8 cellular contexts compared by ENCODE assay signal in genomic region chr22:20957691-20958440, GRCh38. TPM values are rescaled to one million over a fixed set of nuclear protein-coding genes. Genes with fewer than 3 reads are reported as not detected.
DNase-seq lines count a peak whose midpoint lies in the region; ATAC-seq and TF ChIP-seq lines count a peak whose summit lies in the region.

No MANE protein-coding gene starts in this region.

- H3K4me1 Mint-ChIP-seq in CD8-positive, alpha-beta memory T cell: peaks cover 4 to 22% (median 4%) of the 10 kb centered on the region in 3 donors

- no peak for TF ChIP-seq EP300 in tibial nerve (IDR thresholded peaks at IDR 0.05)

- POLR2A ChIA-PET in CD8-positive, alpha-beta memory T cell (lab: Charles Lee): interaction anchor here (0.5 to 0.6 kb wide), 3 partner anchors 18 to 1849 kb away, joined by 4 read pairs; no protein-coding TSS in a partner anchor

- H3K27ac ChIP-seq in CD8-positive, alpha-beta memory T cell (ENCODE audit: low read depth, low read length): no peak overlapping the region
- no peak overlapping the region for H3K27ac ChIP-seq in HUES6 (ENCODE audit: low read depth, low read length)
- H3K27ac ChIP-seq in mammary epithelial cell (ENCODE audit: insufficient read depth, low read depth, low read length): no peak overlapping the region
- no peak overlapping the region for H3K27ac ChIP-seq in liver (ENCODE audit: low read depth in 1 of 2, low read length in 2 of 2)
- H3K27ac ChIP-seq in tibial nerve: peak overlapping the region in 2 of 4 donors; percentile 60 to 88

- H3K9me3 ChIP-seq in CD8-positive, alpha-beta memory T cell (ENCODE audit: low read length): no peaks in the 10 kb centered on the region
- H3K9me3 ChIP-seq in HUES6 (ENCODE audit: control insufficient read depth, insufficient read depth, low read depth, low read length): no peaks in the 10 kb centered on the region
- H3K9me3 ChIP-seq in mammary epithelial cell (replicated peaks; ENCODE audit: insufficient read depth, low read length): no peaks in the 10 kb centered on the region
- no peaks in the 10 kb centered on the region for H3K9me3 ChIP-seq in liver (ENCODE audit: control insufficient read depth in 4 of 4, low read length in 3 of 4)
- H3K9me3 ChIP-seq in tibial nerve: no peaks in the 10 kb centered on the region

- peaks cover 0 to 14% (median 5%) of the 10 kb centered on the region in 3 donors for H3K36me3 Mint-ChIP-seq in CD8-positive, alpha-beta memory T cell

- peak overlapping the region; percentile 29 to 82 (median 66) for H3K4me3 Mint-ChIP-seq in CD8-positive, alpha-beta memory T cell

- TF ChIP-seq CTCF in mammary epithelial cell (conservative IDR thresholded peaks at IDR 0.05 in 1 of 2, IDR thresholded peaks at IDR 0.05 in 1 of 2; ENCODE audit: extremely low read depth in 1 of 2, insufficient read depth in 1 of 2, low read depth in 1 of 2, low read length in 2 of 2): no peak
- no peak for TF ChIP-seq CTCF in liver (IDR thresholded peaks at IDR 0.05; ENCODE audit: low read depth, low read length, missing input control)
- no peak for TF ChIP-seq CTCF in tibial nerve (IDR thresholded peaks at IDR 0.05)

- H3K36me3 ChIP-seq in CD8-positive, alpha-beta memory T cell (ENCODE audit: insufficient read depth, low read length): no peaks in the 10 kb centered on the region
- peaks cover 14% of the 10 kb centered on the region for H3K36me3 ChIP-seq in HUES6 (ENCODE audit: control insufficient read depth, insufficient read depth, low read length)
- H3K36me3 ChIP-seq in mammary epithelial cell (ENCODE audit: insufficient read depth, low read length): peaks cover 3% of the 10 kb centered on the region
- no peaks in the 10 kb centered on the region for H3K36me3 ChIP-seq in liver (ENCODE audit: control insufficient read depth in 4 of 4, insufficient read depth in 3 of 4, low read depth in 1 of 4, low read length in 3 of 4)
- H3K36me3 ChIP-seq in tibial nerve: peaks cover 0 to 16% (median 0%) of the 10 kb centered on the region in 3 donors

- DNase-seq in CD8-positive, alpha-beta memory T cell: no peak
- DNase-seq in mammary epithelial cell (no peak), tibial nerve (ENCODE audit: low spot score in 2 of 2) (no peak), NCI-H446 (lab: John Stamatoyannopoulos, UW) (no peak), NCI-H2029 (lab: John Stamatoyannopoulos, UW) (no peak)

- CTCF ChIA-PET in CD8-positive, alpha-beta memory T cell (lab: Charles Lee): interaction anchor here (0.8 kb wide), 1 partner anchor 10 kb away, joined by 3 read pairs; no protein-coding TSS in a partner anchor
- CTCF ChIA-PET in mammary epithelial cell (lab: Charles Lee; ENCODE audit: low non-redundant PET): interaction anchor here (1.0 kb wide), 1 partner anchor 40 kb away, joined by 5 read pairs; no protein-coding TSS in a partner anchor

- H3K79me2 ChIP-seq in mammary epithelial cell (ENCODE audit: insufficient read depth, low read length): peaks cover 14% of the 10 kb centered on the region

- no TSS peak for BruUV-seq in mammary epithelial cell (replicated peaks; lab: Mats Ljungman, UMichigan)

- no peak for TF ChIP-seq POLR2A in tibial nerve (IDR thresholded peaks at IDR 0.05)

- H3K4me3 ChIP-seq in CD8-positive, alpha-beta memory T cell (ENCODE audit: low read length): peak overlapping the region; percentile 19
- H3K4me3 ChIP-seq in HUES6 (ENCODE audit: low read depth, low read length): peak overlapping the region; percentile 74
- peak overlapping the region; percentile 16 to 55 (median 41) for H3K4me3 ChIP-seq in mammary epithelial cell (replicated peaks in 1 of 3; ENCODE audit: insufficient read depth in 1 of 3, low read depth in 2 of 3, low read length in 3 of 3)
- peak overlapping the region; percentile 40 to 61 (median 41) for H3K4me3 ChIP-seq in liver (ENCODE audit: low read depth in 1 of 3, low read length in 3 of 3)
- peak overlapping the region; percentile 39 to 72 (median 64) for H3K4me3 ChIP-seq in tibial nerve

- H3K4me1 ChIP-seq in CD8-positive, alpha-beta memory T cell (ENCODE audit: insufficient read depth, low read length): peaks cover 16% of the 10 kb centered on the region
- peaks cover 7% of the 10 kb centered on the region for H3K4me1 ChIP-seq in HUES6 (ENCODE audit: control insufficient read depth, insufficient read depth, low read length)
- H3K4me1 ChIP-seq in mammary epithelial cell (ENCODE audit: insufficient read depth, low read length): peaks cover 42% of the 10 kb centered on the region
- peaks cover 11 to 40% (median 24%) of the 10 kb centered on the region in 4 donors for H3K4me1 ChIP-seq in liver (ENCODE audit: control insufficient read depth in 4 of 4, insufficient read depth in 4 of 4, low read length in 3 of 4)
- H3K4me1 ChIP-seq in tibial nerve: peaks cover 0 to 28% (median 17%) of the 10 kb centered on the region in 4 donors

- peaks cover 21 to 26% of the 10 kb centered on the region in 2 donors for H3K27me3 Mint-ChIP-seq in CD8-positive, alpha-beta memory T cell

- in situ Hi-C loops in mammary epithelial cell (cut with MboI; ENCODE audit: low sequenced_read_pairs in 2 of 2): loop anchor here in 1 of 2 donors (10.0 kb wide), 1 partner anchor 53 kb away; no protein-coding TSS in a partner anchor

- H3K9me3 Mint-ChIP-seq in CD8-positive, alpha-beta memory T cell: no peaks in the 10 kb centered on the region

- H4K20me1 ChIP-seq in mammary epithelial cell (ENCODE audit: insufficient read depth, low read length): no peaks in the 10 kb centered on the region

- peak overlapping the region; percentile 59 for H3K9ac ChIP-seq in HUES6 (ENCODE audit: low read length)
- H3K9ac ChIP-seq in mammary epithelial cell (ENCODE audit: insufficient read depth, low read length): no peak overlapping the region
- no peak overlapping the region for H3K9ac ChIP-seq in liver (ENCODE audit: low read depth in 1 of 2, low read length in 2 of 2)

- peak overlapping the region; percentile 78 for H2AFZ ChIP-seq in mammary epithelial cell (ENCODE audit: low read depth, low read length)

- peaks cover 10% of the 10 kb centered on the region for H3K27me3 ChIP-seq in CD8-positive, alpha-beta memory T cell (ENCODE audit: insufficient read depth, low read length, poor library complexity, severe bottlenecking)
- H3K27me3 ChIP-seq in HUES6 (ENCODE audit: control insufficient read depth, insufficient read depth, low read length): peaks cover 26% of the 10 kb centered on the region
- H3K27me3 ChIP-seq in mammary epithelial cell (ENCODE audit: insufficient read depth, low read length): no peaks in the 10 kb centered on the region
- H3K27me3 ChIP-seq in liver (ENCODE audit: control insufficient read depth in 4 of 4, insufficient read depth in 4 of 4, low read length in 3 of 4): no peaks in the 10 kb centered on the region
- H3K27me3 ChIP-seq in tibial nerve: no peaks in the 10 kb centered on the region

- peak overlapping the region; percentile 89 for H3K4me2 ChIP-seq in mammary epithelial cell (ENCODE audit: insufficient read depth, low read depth, low read length)

- WGBS in mammary epithelial cell (ENCODE audit: low coverage, missing lambda C conversion rate): 37% methylated on average over 6 of the region's 32 CpGs
- WGBS in liver: 30% methylated on average over 32 of the region's 32 CpGs
- WGBS in tibial nerve, 2 donors: 5% methylated on average over 7 to 14 of the region's 32 CpGs

- intact Hi-C loops in mammary epithelial cell (cut with micrococcal nuclease): no loop called here

- dilution Hi-C loops in mammary epithelial cell (cut with HindIII; ENCODE audit: low sequenced_read_pairs): no loop called here

- TF ChIP-seq RAD21 in liver (IDR thresholded peaks at IDR 0.05): no peak

- peak overlapping the region in 1 of 8 donors; percentile 51 for H3K27ac Mint-ChIP-seq in CD8-positive, alpha-beta memory T cell

- no peak for ATAC-seq in HG03342 (IDR thresholded peaks at IDR 0.05; ENCODE audit: unreplicated experiment)

TF ChIP-seq in liver, 16 proteins besides CTCF, POLR2A, EP300 and RAD21 (continues in another document):
- TF ChIP-seq TAF1 (conservative IDR thresholded peaks at IDR 0.05): no peak
- TF ChIP-seq FOXA1 (IDR thresholded peaks at IDR 0.05): no peak
- TF ChIP-seq NR2F2 (IDR thresholded peaks at IDR 0.05): no peak
- no peak for TF ChIP-seq MAX (IDR thresholded peaks at IDR 0.05)
- TF ChIP-seq YY1 (IDR thresholded peaks at IDR 0.05): no peak
- TF ChIP-seq RXRA (IDR thresholded peaks at IDR 0.05): no peak

RNA-seq across cellular contexts. Expression of gene AIFM3, which starts 9.2 kb away (rescaled TPM):
- total RNA-seq in CD8-positive, alpha-beta memory T cell: under 1 TPM; 0.16 to 0.33 TPM
- not detected for polyA plus RNA-seq in CD8-positive, alpha-beta memory T cell
- total RNA-seq in mammary epithelial cell (1 to 10 TPM in 1 of 2 donors, under 1 TPM in 1; 0.24 to 5.0 TPM), liver (under 1 TPM; 0.51 to 0.75 TPM), tibial nerve (1 to 10 TPM in 3 of 4 donors, under 1 TPM in 1; 0.59 to 3.1 (median 1.8) TPM)
- polyA plus RNA-seq in mammary epithelial cell (0.24 TPM), liver (1 to 10 TPM in 1 of 2 donors, under 1 TPM in 1; 0.38 to 1.1 TPM)
- not detected for polyA minus RNA-seq in mammary epithelial cell

RNA-seq across cellular contexts. Expression of gene LZTR1, which starts 24.2 kb away (rescaled TPM):
- total RNA-seq in CD8-positive, alpha-beta memory T cell: 10 to 100 TPM; 75.0 to 78.7 TPM
- polyA plus RNA-seq in CD8-positive, alpha-beta memory T cell: 17.1 TPM
- 10 to 100 TPM; 52.8 to 59.4 TPM for total RNA-seq in mammary epithelial cell
- polyA plus RNA-seq in mammary epithelial cell: 28.2 TPM
- 44.9 TPM for polyA minus RNA-seq in mammary epithelial cell
- 10 to 100 TPM; 11.1 to 32.5 TPM for total RNA-seq in liver
- polyA plus RNA-seq in liver: 10 to 100 TPM in 1 of 2 donors, 1 to 10 TPM in 1; 7.9 to 15.3 TPM
- 100 to 1,000 TPM in 1 of 4 donors, 10 to 100 TPM in 3; 59.8 to 127 (median 66.5) TPM for total RNA-seq in tibial nerve

RNA-seq across cellular contexts. Expression of gene CRKL, which starts 40.7 kb away (rescaled TPM):
- 10 to 100 TPM; 94.0 to 98.1 TPM for total RNA-seq in CD8-positive, alpha-beta memory T cell
- 54.5 TPM for polyA plus RNA-seq in CD8-positive, alpha-beta memory T cell
- total RNA-seq in mammary epithelial cell (10 to 100 TPM; 75.0 to 80.3 TPM), liver (10 to 100 TPM; 30.0 to 45.5 TPM), tibial nerve (10 to 100 TPM; 44.7 to 59.0 (median 51.5) TPM)
- polyA plus RNA-seq in mammary epithelial cell (32.0 TPM), liver (10 to 100 TPM; 12.0 to 15.2 TPM)
- 72.0 TPM for polyA minus RNA-seq in mammary epithelial cell

RNA-seq across cellular contexts. Expression of gene THAP7, which starts 44.1 kb away (rescaled TPM):
- 10 to 100 TPM; 43.9 TPM for total RNA-seq in CD8-positive, alpha-beta memory T cell
- polyA plus RNA-seq in CD8-positive, alpha-beta memory T cell: 42.8 TPM
- 10 to 100 TPM; 17.3 to 23.6 TPM for total RNA-seq in mammary epithelial cell
- polyA plus RNA-seq in mammary epithelial cell: 23.4 TPM
- polyA minus RNA-seq in mammary epithelial cell: 10.7 TPM
- total RNA-seq in liver: 10 to 100 TPM; 10.4 to 18.3 TPM
- 10 to 100 TPM; 20.6 to 21.9 TPM for polyA plus RNA-seq in liver
- 10 to 100 TPM; 46.9 to 71.8 (median 49.3) TPM for total RNA-seq in tibial nerve

RNA-seq across cellular contexts. Expression of gene P2RX6, which starts 57.1 kb away (rescaled TPM):
- total RNA-seq in CD8-positive, alpha-beta memory T cell: under 1 TPM; 0.24 to 0.35 TPM
- polyA plus RNA-seq in CD8-positive, alpha-beta memory T cell: 0.33 TPM
- total RNA-seq in mammary epithelial cell (1 to 10 TPM; 2.9 to 4.3 TPM), liver (under 1 TPM; 0.05 to 0.59 TPM), tibial nerve (1 to 10 TPM in 1 of 4 donors, under 1 TPM in 3; 0.63 to 3.3 (median 0.78) TPM)
- polyA plus RNA-seq in mammary epithelial cell (1.6 TPM), liver (under 1 TPM; 0.18 to 0.48 TPM)
- not detected for polyA minus RNA-seq in mammary epithelial cell

Comparison
In these comparisons a context has a peak if more than half of its experiments do, and no peak if none do; other contexts are left out.
1. H3K4me3 ChIP-seq: peak in every context shown above with its lines; median percentile 74 in HUES6; 64 in tibial nerve; 41 in mammary epithelial cell; 41 in liver; 19 in CD8-positive, alpha-beta memory T cell.